ENCODE assay signal across 9 cellular contexts in genomic region chr4:83177182-83177581, GRCh38.
"Had no signal": no experiment of that assay in that cellular context is flagged by ENCODE, and none has a peak within 500 bp of the region (broad histone marks: within the 10 kb centered on the region; RNA-seq: fewer than 3 reads in every experiment).

No MANE protein-coding gene starts in this region.

- H3K27me3 Mint-ChIP-seq: IgD-negative memory B cell had no signal

- H3K27ac Mint-ChIP-seq: GM23338, H9 had no signal

- H3K4me1 Mint-ChIP-seq: GM23338, H9 had no signal

- FAIRE-seq: H1, H54, HepG2 had no signal

- H3K4me2 ChIP-seq: GM23338 had no signal

- DNase-seq: H9, HCEC 1CT, KG1 had no signal

- H3K4me3 ChIP-seq: GM23338 had no signal

- ATAC-seq: GM23338, HepG2 had no signal

- H3K4me3 Mint-ChIP-seq: GM23338, H9 had no signal

- H3K27ac ChIP-seq: HL-60 had no signal
